In the genomic region with DNA sequence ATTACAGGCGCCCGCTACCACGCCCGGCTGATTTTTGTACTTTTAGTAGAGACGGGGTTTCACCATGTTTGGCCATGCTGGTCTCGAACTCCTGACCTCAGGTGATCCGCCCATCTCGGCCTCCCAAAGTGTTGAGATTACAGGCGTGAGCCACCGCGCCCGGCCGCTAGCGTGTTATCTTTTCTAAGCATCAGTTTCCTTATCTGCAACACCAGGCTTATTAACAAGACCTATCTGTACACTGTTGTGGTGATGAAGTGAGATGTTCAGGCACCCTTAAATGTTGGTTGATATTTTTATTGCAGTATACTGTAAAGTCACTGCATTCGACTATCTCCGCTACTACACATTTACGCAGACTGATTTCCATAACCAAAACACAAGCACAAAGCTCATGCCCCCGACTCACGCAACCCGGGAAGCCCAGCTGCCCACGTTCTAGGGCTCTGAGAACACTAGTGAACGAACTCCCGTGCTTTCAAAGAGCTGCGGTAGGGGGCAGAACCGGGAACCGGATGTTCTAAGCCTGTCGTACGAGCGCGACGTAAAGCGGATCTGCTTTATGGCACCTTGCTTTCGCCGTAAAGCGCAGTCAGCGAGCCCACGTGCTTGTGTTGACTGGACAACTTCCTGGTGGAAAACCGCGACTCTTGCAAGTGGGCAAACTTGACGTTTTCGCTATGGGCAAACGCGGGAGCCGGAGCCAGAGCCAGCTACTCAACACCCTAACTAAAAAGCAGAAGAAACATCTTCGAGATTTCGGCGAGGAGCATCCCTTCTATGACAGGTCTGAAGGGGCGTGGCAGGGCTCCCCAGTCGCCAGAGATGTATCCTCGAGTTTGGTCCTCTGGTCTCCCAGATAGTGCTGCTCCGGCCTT, we compare ENCODE assay signal across 8 cellular contexts. TPM values are rescaled to one million over a fixed set of nuclear protein-coding genes. Genes with fewer than 3 reads are reported as not detected.
DNase-seq lines count a peak whose midpoint lies in the region; ATAC-seq and TF ChIP-seq lines count a peak whose summit lies in the region.

A gene with protein sequence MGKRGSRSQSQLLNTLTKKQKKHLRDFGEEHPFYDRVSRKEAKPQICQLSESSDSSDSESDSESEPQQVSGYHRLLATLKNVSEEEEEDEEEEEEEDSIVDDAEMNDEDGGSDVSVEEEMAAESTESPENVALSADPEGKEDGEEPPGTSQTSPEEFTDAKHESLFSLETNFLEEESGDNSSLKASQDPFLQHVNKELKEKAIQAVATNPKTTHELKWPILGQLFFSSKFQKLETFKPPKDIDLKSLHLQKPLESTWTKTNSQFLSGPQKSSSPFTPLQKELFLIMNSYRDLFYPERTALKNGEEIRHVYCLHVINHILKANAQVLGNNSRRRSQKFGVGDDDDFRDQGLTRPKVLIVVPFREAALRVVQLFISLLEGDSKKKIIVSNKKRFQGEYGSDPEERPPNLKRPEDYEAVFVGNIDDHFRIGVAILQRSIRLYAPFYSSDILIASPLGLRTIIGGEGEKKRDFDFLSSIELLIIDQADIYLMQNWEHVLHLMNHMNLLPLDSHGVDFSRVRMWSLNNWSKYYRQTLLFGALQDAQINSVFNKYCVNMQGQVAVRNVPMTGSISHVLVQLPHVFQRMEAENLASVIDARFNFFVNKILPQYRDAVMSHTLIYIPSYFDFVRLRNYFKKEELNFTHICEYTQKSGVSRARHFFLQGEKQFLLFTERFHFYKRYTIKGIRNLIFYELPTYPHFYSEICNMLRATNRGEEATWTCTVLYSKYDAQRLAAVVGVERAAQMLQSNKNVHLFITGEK (plus strand): TSS at position 589 of the 878 bp plus-strand sequence. CDS start 92 bp downstream, at position 681.

- intact Hi-C loops in natural killer cell (cut with micrococcal nuclease) = loop anchor here (1.0 kb wide), 1 partner anchor 43 kb away; a partner anchor contains a TSS

- peak; percentile 73 for TF ChIP-seq CTCF in LNCAP (IDR thresholded peaks at IDR 0.05)
- TF ChIP-seq CTCF in natural killer cell (IDR thresholded peaks at IDR 0.05) = peak; percentile 63

- no peaks in the 10 kb centered on the region for H3K36me3 Mint-ChIP-seq in natural killer cell

- H3K27ac Mint-ChIP-seq in natural killer cell = peak within 1 kb of the TSS; percentile 88 to 93

- ATAC-seq in natural killer cell = peak; percentile 88 to 97 (median 91)

- DNase-seq in ELF-1 (ENCODE audit: low read depth, low spot score) = peak; percentile 96
- DNase-seq in GOT3 (lab: John Stamatoyannopoulos, UW) = peak; percentile 84
- peak; percentile 99 for DNase-seq in RPMI8226
- peak; percentile 81 to 84 for DNase-seq in activated T-helper 1 cell treated with anti-CD3 and anti-CD28 coated beads, Interleukin-2, amount 50 U/mL, for 16 hours (ENCODE audit: low read depth in 1 of 2, low spot score in 1 of 2)
- peak; percentile 97 for DNase-seq in fibroblast of peridontal ligament (ENCODE audit: extremely low read depth)
- peak; percentile 91 for DNase-seq in natural killer cell
- DNase-seq in stimulated activated naive CD4-positive, alpha-beta T cell treated with Interleukin-2 at 50 U/mL for 16 hours (lab: John Stamatoyannopoulos, UW) = peak; percentile 93

- H3K4me3 Mint-ChIP-seq in natural killer cell = peak within 1 kb of the TSS; percentile 92

- H3K9me3 Mint-ChIP-seq in natural killer cell = no peaks in the 10 kb centered on the region

- peaks cover 5 to 7% of the 10 kb centered on the region in 2 donors for H3K27me3 Mint-ChIP-seq in natural killer cell (ENCODE audit: low read depth in 2 of 2)

- peaks cover 24 to 37% of the 10 kb centered on the region in 2 donors for H3K4me1 Mint-ChIP-seq in natural killer cell

RNA-seq across cellular contexts. Expression of the gene that starts here (rescaled TPM):
- 1 to 10 TPM; 6.0 to 8.9 (median 8.3) TPM for total RNA-seq in natural killer cell

Comparison
In these comparisons a context has a peak if more than half of its experiments do, and no peak if none do; other contexts are left out.
1. Peak in every context shown above with its lines: DNase-seq and ATAC-seq.